In genomic region chr9:133002147-133003070, GRCh38 we compare ENCODE assay signal across 1 cellular context.
A peak's percentile ranks its signal among the peaks of the same experiment; 100 is the strongest.
TF ChIP-seq lines count a peak whose summit lies in the region.

No MANE protein-coding gene starts in this region.

TF ChIP-seq in K562, 482 proteins besides CTCF, POLR2A, EP300 and RAD21:
- TF ChIP-seq BCL6 (CRISPR knock-in tag; IDR thresholded peaks at IDR 0.05) = no peak
- no peak for TF ChIP-seq MYBL2 (IDR thresholded peaks at IDR 0.05; ENCODE audit: low read depth)
- no peak for TF ChIP-seq MYBL2 (CRISPR knock-in tag; IDR thresholded peaks at IDR 0.05; ENCODE audit: borderline replicate concordance)
- no peak for TF ChIP-seq ETV1 (tag; conservative IDR thresholded peaks at IDR 0.05; ENCODE audit: low read depth)
- TF ChIP-seq SRSF7 (optimal IDR thresholded peaks at IDR 0.05; ENCODE audit: low read depth, low read length) = no peak
- TF ChIP-seq ZNF263 (CRISPR knock-in tag; IDR thresholded peaks at IDR 0.05; ENCODE audit: borderline replicate concordance) = peak; percentile 46; the same call in 1 of the 2 replicates
- no peak for TF ChIP-seq SIN3A (IDR thresholded peaks at IDR 0.05; ENCODE audit: borderline replicate concordance in 2 of 2, control insufficient read depth in 1 of 2, low read depth in 2 of 2, low read length in 2 of 2)
- TF ChIP-seq ZNF740 (CRISPR knock-in tag; IDR thresholded peaks at IDR 0.05) = 0 out of 2 replicates have a peak, but pooled peaks have one; percentile 78
- TF ChIP-seq ZNF740 (tag; IDR thresholded peaks at IDR 0.05) = no peak
- TF ChIP-seq POLR2AphosphoS2 (IDR thresholded peaks at IDR 0.05; ENCODE audit: low read length) = no peak
- TF ChIP-seq TEAD4 (IDR thresholded peaks at IDR 0.05; ENCODE audit: low read length) = 0 out of 2 replicates have a peak, but pooled peaks have one; percentile 20
- no peak for TF ChIP-seq TEAD4 (CRISPR knock-in tag; IDR thresholded peaks at IDR 0.05; ENCODE audit: borderline replicate concordance)
- TF ChIP-seq ZNF175 (CRISPR knock-in tag; IDR thresholded peaks at IDR 0.05; ENCODE audit: low read depth) = 0 out of 2 replicates have a peak, but pooled peaks have one; percentile 22
- peak; percentile 73 for TF ChIP-seq SMAD4 (CRISPR knock-in tag; conservative IDR thresholded peaks at IDR 0.05)
- TF ChIP-seq XRCC4 (IDR thresholded peaks at IDR 0.05; ENCODE audit: extremely low read depth, insufficient read depth, insufficient read length) = no peak
- TF ChIP-seq TAL1 (IDR thresholded peaks at IDR 0.05) = peak; percentile 36; the same call in 1 of the 2 replicates
- TF ChIP-seq KLF16 (IDR thresholded peaks at IDR 0.05) = peak; percentile 46; the same call in 1 of the 2 replicates
- no peak for TF ChIP-seq CREB3L1 (IDR thresholded peaks at IDR 0.05; ENCODE audit: borderline replicate concordance, low read depth)
- TF ChIP-seq ARHGAP35 (IDR thresholded peaks at IDR 0.05; ENCODE audit: partially characterized antibody) = no peak
- TF ChIP-seq KAT7 (CRISPR knock-in tag; IDR thresholded peaks at IDR 0.05; ENCODE audit: borderline replicate concordance) = 0 out of 2 replicates have a peak, but pooled peaks have one; percentile 52
- TF ChIP-seq RBBP5 (IDR thresholded peaks at IDR 0.05; ENCODE audit: borderline replicate concordance, insufficient read depth, low read length, poor library complexity, severe bottlenecking) = peak; percentile 8
- TF ChIP-seq L3MBTL2 (IDR thresholded peaks at IDR 0.05) = 0 out of 2 replicates have a peak, but pooled peaks have one; percentile 38
- TF ChIP-seq NFIC (IDR thresholded peaks at IDR 0.05) = peak; percentile 32
- TF ChIP-seq MEF2D (tag; conservative IDR thresholded peaks at IDR 0.05; ENCODE audit: low read depth) = 0 out of 2 replicates have a peak, but pooled peaks have one; percentile 6
- TF ChIP-seq SIRT6 (IDR thresholded peaks at IDR 0.05; ENCODE audit: low read depth, low read length) = no peak
- TF ChIP-seq ARNT (IDR thresholded peaks at IDR 0.05) = no peak
- no peak for TF ChIP-seq AFF4 (CRISPR knock-in tag; IDR thresholded peaks at IDR 0.05)
- 0 out of 2 replicates have a peak, but pooled peaks have one; percentile 53 for TF ChIP-seq FOXP1 (CRISPR knock-in tag; IDR thresholded peaks at IDR 0.05)
- no peak for TF ChIP-seq MITF (IDR thresholded peaks at IDR 0.05)
- TF ChIP-seq DACH1 (IDR thresholded peaks at IDR 0.05; ENCODE audit: partially characterized antibody) = no peak
- no peak for TF ChIP-seq HMBOX1 (IDR thresholded peaks at IDR 0.05)
- no peak for TF ChIP-seq MAZ (CRISPR knock-in tag; conservative IDR thresholded peaks at IDR 0.05 in 1 of 2, IDR thresholded peaks at IDR 0.05 in 1 of 2)
- TF ChIP-seq ILF3 (IDR thresholded peaks at IDR 0.05; ENCODE audit: borderline replicate concordance) = no peak
- 0 out of 2 replicates have a peak, but pooled peaks have one; percentile 44 for TF ChIP-seq SMARCA4 (IDR thresholded peaks at IDR 0.05)
- peak; percentile 25; the same call in 1 of the 2 replicates for TF ChIP-seq POLR2G (IDR thresholded peaks at IDR 0.05; ENCODE audit: low read depth, low read length)
- 0 out of 4 replicates have a peak, but pooled peaks of 1 of the 2 experiments have one; percentile 44 for TF ChIP-seq FOXA3 (CRISPR knock-in tag; conservative IDR thresholded peaks at IDR 0.05 in 1 of 2, IDR thresholded peaks at IDR 0.05 in 1 of 2)
- TF ChIP-seq GTF2B (IDR thresholded peaks at IDR 0.05; ENCODE audit: extremely low read depth, insufficient read length) = no peak
- TF ChIP-seq E2F3 (CRISPR knock-in tag; IDR thresholded peaks at IDR 0.05) = no peak
- 0 out of 4 replicates have a peak, but pooled peaks of 1 of the 2 experiments have one; percentile 23 for TF ChIP-seq MLLT1 (IDR thresholded peaks at IDR 0.05)
- 0 out of 2 replicates have a peak, but pooled peaks have one; percentile 17 for TF ChIP-seq NR1H2 (CRISPR knock-in tag; IDR thresholded peaks at IDR 0.05)
- no peak for TF ChIP-seq MNT (conservative IDR thresholded peaks at IDR 0.05)
